In the genomic region with DNA sequence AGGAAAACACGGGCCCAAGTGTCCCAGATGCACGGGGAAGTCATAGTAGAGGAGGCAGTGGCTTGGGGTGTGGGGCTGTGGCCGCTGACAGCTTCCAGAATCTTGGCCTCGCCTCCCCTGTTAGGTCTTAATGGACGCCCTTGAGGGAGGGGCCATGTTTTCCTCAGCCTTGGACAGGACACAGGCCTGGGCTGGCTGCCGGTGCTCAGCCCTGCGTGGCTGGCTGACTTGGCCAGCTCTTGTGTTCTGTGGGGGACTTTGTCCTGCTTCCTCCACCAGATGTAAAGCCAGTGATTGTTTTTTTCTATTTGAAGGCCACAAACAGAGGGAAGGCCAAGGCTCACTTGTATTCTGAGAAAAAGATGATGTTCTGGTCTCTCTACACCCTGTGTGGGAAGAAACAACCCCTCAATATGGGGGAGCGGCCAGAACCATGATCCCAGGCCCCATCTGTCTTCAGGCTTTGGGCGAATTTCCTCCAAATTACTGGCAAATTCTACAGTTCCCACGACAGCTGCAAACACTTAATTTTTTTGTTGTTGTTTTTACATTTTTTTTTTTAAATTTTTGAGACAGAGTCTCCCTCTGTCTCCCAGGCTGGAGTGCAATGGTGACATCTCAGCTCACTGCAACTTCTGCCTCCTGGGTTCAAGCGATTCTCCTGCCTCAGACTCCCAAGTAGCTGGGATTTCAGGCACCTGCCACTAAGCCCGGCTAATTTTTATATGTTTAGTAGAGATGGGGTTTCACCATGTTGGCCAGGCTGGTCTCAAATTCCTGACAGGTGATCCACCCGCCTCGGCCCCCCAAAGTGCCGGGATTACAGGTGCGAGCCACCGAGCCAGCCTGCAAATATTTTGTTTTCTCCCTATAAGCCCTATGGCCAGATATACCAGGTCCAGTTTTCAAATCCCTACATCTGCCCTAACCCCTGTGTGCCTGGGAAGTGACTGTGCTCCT, we compare ENCODE assay signal across 12 cellular contexts.
DNase-seq lines count a peak whose midpoint lies in the region; ATAC-seq and TF ChIP-seq lines count a peak whose summit lies in the region.
"Had no signal": no experiment of that assay in that cellular context is flagged by ENCODE, and none has a peak within 500 bp of the region (broad histone marks: within the 10 kb centered on the region; RNA-seq: fewer than 3 reads in every experiment).

No MANE protein-coding gene starts in this region.

- H3K9me3 ChIP-seq in vagina = no peaks in the 10 kb centered on the region

- peaks cover 25% of the 10 kb centered on the region for H3K4me1 ChIP-seq in vagina

- no peaks in the 10 kb centered on the region for H3K27me3 ChIP-seq in dorsolateral prefrontal cortex
- no peaks in the 10 kb centered on the region for H3K27me3 ChIP-seq in layer of hippocampus (ENCODE audit: control insufficient read depth, insufficient read depth, low read length)
- no peaks in the 10 kb centered on the region for H3K27me3 ChIP-seq in vagina

- ATAC-seq in GM18909 (IDR thresholded peaks at IDR 0.05; ENCODE audit: poor library complexity, unreplicated experiment) = no peak
- ATAC-seq: activated CD4-positive, CD25-positive, alpha-beta regulatory T cell treated with anti-CD3 and anti-CD28 coated beads, Interleukin-2, amount 50 U/mL, for 24 hours; natural killer cell had no signal

- no peak for TF ChIP-seq POLR2A in vagina (IDR thresholded peaks at IDR 0.05)

- DNase-seq in dorsolateral prefrontal cortex (peak in 7 of 10 donors; percentile 32 to 75 (median 61)), posterior vena cava (ENCODE audit: low spot score) (peak; percentile 91), vagina (ENCODE audit: extremely low spot score in 2 of 2) (peak in 1 of 2 donors; percentile 94), GM19240 (ENCODE audit: insufficient read length, low spot score) (no peak), HK-2 (ENCODE audit: unreplicated experiment) (no peak)
- DNase-seq: cortex of kidney; natural killer cell; NCI-H748 treated with DMSO at 0.1 percent for 48 hours; stimulated activated CD4-positive, alpha-beta T cell treated with anti-CD3 and anti-CD28 coated beads, Interleukin-4, amount 100 ng/mL, for 24 hours had no signal

- H3K27ac ChIP-seq in dorsolateral prefrontal cortex (peak overlapping the region in 57 of 59 donors; percentile 3 to 87 (median 71)), layer of hippocampus (ENCODE audit: low read depth, low read length) (peak overlapping the region; percentile 75), vagina (peak overlapping the region; percentile 76)

- H3K36me3 ChIP-seq in vagina = no peaks in the 10 kb centered on the region

- intact Hi-C loops in dorsolateral prefrontal cortex (cut with DNase I) (loop anchor here in 1 of 2 donors (2.0 kb wide), 1 partner anchor 54 kb away; no protein-coding TSS in a partner anchor), posterior vena cava (cut with DNase I) (no loop called here), vagina (cut with DNase I) (no loop called here)

- H3K4me3 ChIP-seq in dorsolateral prefrontal cortex (no peak overlapping the region), vagina (no peak overlapping the region)

- TF ChIP-seq CTCF in dorsolateral prefrontal cortex (IDR thresholded peaks at IDR 0.05 in 54 of 56, conservative IDR thresholded peaks at IDR 0.05 in 2 of 56; ENCODE audit: low read depth in 1 of 56, partially characterized antibody in 56 of 56) (no peak), vagina (IDR thresholded peaks at IDR 0.05) (no peak)

Comparison
In these comparisons a context has a peak if more than half of its experiments do, and no peak if none do; other contexts are left out.
1. DNase-seq: peak in dorsolateral prefrontal cortex (7 of 10) and posterior vena cava (single experiment); none in GM19240 (single experiment) and HK-2 (single experiment).
2. Peak in every context shown above with its lines, with median percentiles within 50 percentile points of each other: H3K27ac ChIP-seq.